In the genomic region with DNA sequence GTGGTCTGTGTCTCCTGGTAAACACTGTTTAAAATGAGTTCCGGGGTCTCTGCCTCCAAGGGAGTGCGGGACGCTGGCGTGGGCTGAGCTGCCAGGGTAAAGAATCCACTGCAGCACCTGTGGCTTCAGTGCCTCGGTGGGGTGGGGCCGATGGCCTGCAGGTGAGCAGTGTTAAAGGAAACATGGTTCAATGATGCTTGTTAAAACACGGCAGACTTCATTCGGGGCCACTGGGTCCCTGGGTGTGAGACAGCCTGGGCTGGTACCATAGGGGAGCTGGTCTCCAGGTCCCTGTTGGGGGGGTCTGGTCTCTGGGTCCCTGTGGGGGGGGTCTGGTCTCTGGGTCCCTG, we compare ENCODE assay signal across 1 cellular context.
TF ChIP-seq lines count a peak whose summit lies in the region.

No MANE protein-coding gene starts in this region.

TF ChIP-seq in GM23338, 12 proteins besides CTCF, POLR2A, EP300 and RAD21 (continued from another document):
- TF ChIP-seq, protein P1, sequence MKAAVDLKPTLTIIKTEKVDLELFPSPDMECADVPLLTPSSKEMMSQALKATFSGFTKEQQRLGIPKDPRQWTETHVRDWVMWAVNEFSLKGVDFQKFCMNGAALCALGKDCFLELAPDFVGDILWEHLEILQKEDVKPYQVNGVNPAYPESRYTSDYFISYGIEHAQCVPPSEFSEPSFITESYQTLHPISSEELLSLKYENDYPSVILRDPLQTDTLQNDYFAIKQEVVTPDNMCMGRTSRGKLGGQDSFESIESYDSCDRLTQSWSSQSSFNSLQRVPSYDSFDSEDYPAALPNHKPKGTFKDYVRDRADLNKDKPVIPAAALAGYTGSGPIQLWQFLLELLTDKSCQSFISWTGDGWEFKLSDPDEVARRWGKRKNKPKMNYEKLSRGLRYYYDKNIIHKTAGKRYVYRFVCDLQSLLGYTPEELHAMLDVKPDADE (IDR thresholded peaks at IDR 0.05) = no peak
